Comparison of ENCODE assay signal across 18 cellular contexts in the genomic region with DNA sequence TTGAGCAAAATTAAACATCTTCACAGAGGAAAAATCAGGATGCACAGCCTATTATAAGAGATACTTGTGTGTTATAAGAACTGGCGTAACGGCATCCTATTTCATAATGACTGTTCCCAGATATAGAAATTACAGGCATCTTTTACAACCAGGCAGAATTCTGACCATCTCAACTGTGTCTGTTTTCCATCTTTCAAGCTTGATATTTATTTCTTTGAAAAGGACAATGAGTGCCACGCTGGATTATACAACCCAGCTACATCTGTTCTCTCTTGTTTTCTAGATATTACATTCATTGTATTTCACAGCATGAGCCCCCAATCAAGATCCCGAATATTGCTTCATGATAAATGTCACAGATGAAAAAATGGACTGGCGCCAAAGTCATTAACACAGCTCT.
A peak's percentile ranks its signal among the peaks of the same experiment; 100 is the strongest.
DNase-seq lines count a peak whose midpoint lies in the region; TF ChIP-seq lines count a peak whose summit lies in the region.
"Had no signal": no experiment of that assay in that cellular context is flagged by ENCODE, and none has a peak within 500 bp of the region (broad histone marks: within the 10 kb centered on the region; RNA-seq: fewer than 3 reads in every experiment).

No MANE protein-coding gene starts in this region.

- H3K4me1 ChIP-seq in hepatocyte (ENCODE audit: insufficient read depth): no peaks in the 10 kb centered on the region
- H3K4me1 ChIP-seq: SJCRH30 had no signal

- no peaks in the 10 kb centered on the region for H4K20me1 ChIP-seq in hepatocyte (ENCODE audit: insufficient read depth, poor library complexity, severe bottlenecking)

- no peaks in the 10 kb centered on the region for H3K79me2 ChIP-seq in hepatocyte

- H3K36me3 ChIP-seq in hepatocyte (replicated peaks; ENCODE audit: insufficient read depth, low read depth): no peaks in the 10 kb centered on the region
- H3K36me3 ChIP-seq: SJCRH30 had no signal

- 89% methylated on average over 5 of the region's 5 CpGs for WGBS in hepatocyte (ENCODE audit: low lambda C conversion rate, missing lambda C conversion rate)

- H3K27ac ChIP-seq in hepatocyte: no peak overlapping the region
- H3K27ac ChIP-seq: SJCRH30 had no signal

- H3K27me3 ChIP-seq in hepatocyte: no peaks in the 10 kb centered on the region
- H3K27me3 ChIP-seq: SJCRH30 had no signal

- DNase-seq in DMS53 (lab: John Stamatoyannopoulos, UW) (peak; percentile 29), DMS53 treated with DMSO at 0.1 percent for 48 hours (lab: John Stamatoyannopoulos, UW; ENCODE audit: unreplicated experiment) (no peak), NCI-H1105 treated with DMSO at 0.1 percent for 48 hours (lab: John Stamatoyannopoulos, UW) (peak; percentile 62), NCI-H2227 (lab: John Stamatoyannopoulos, UW; ENCODE audit: unreplicated experiment) (peak; percentile 11), foreskin melanocyte (peak; percentile 53), hepatocyte (ENCODE audit: low spot score) (no peak), T-helper 1 cell (no peak), COLO668 (lab: John Stamatoyannopoulos, UW; ENCODE audit: unreplicated experiment) (no peak)
- DNase-seq: 8988T; CD4-positive, alpha-beta memory T cell; EL; HFFc6; KG1; NCI-H1048; NCI-H2171 treated with DMSO at 0.1 percent for 48 hours; NCI-H524; PC-3 had no signal

- H3K9me3 ChIP-seq in hepatocyte (ENCODE audit: low read depth): no peaks in the 10 kb centered on the region
- H3K9me3 ChIP-seq: SJCRH30 had no signal

- no peak overlapping the region for H2AFZ ChIP-seq in hepatocyte

- no peak overlapping the region for H3K4me2 ChIP-seq in hepatocyte

- TF ChIP-seq CTCF in hepatocyte (IDR thresholded peaks at IDR 0.05; ENCODE audit: poor library complexity): no peak

- H3K9me2 ChIP-seq in hepatocyte (replicated peaks; ENCODE audit: insufficient read depth): no peaks in the 10 kb centered on the region

- no peak overlapping the region for H3K4me3 ChIP-seq in hepatocyte
- H3K4me3 ChIP-seq: SJCRH30 had no signal

Comparison
In these comparisons a context has a peak if more than half of its experiments do, and no peak if none do; other contexts are left out.
1. DNase-seq: peak in DMS53 (single experiment), NCI-H1105 treated with DMSO at 0.1 percent for 48 hours (single experiment), NCI-H2227 (single experiment) and foreskin melanocyte (single experiment); none in DMS53 treated with DMSO at 0.1 percent for 48 hours (single experiment), hepatocyte (single experiment), T-helper 1 cell (0 of 5) and COLO668 (single experiment).